9 cellular contexts compared by ENCODE assay signal in genomic region chr15:29102911-29103824, GRCh38.
DNase-seq lines count a peak whose midpoint lies in the region; ATAC-seq and TF ChIP-seq lines count a peak whose summit lies in the region.
"Had no signal": no experiment of that assay in that cellular context is flagged by ENCODE, and none has a peak within 500 bp of the region (broad histone marks: within the 10 kb centered on the region; RNA-seq: fewer than 3 reads in every experiment).

No MANE protein-coding gene starts in this region.

- H3K4me3 ChIP-seq in mammary epithelial cell (replicated peaks in 1 of 3; ENCODE audit: insufficient read depth in 1 of 3, low read depth in 2 of 3, low read length in 3 of 3) (peak overlapping the region in 1 of 3 experiments; percentile 30), urinary bladder (ENCODE audit: low read depth, low read length) (peak overlapping the region; percentile 24)

- intact Hi-C loops in mammary epithelial cell (cut with micrococcal nuclease) = no loop called here

- no peak for DNase-seq in activated naive CD4-positive, alpha-beta T cell treated with anti-CD3 and anti-CD28 coated beads, Interleukin-2, amount 50 U/mL, for 16 hours
- DNase-seq in mammary epithelial cell (no peak), left lobe of liver (ENCODE audit: low spot score) (no peak), nephron progenitor cell (no peak), GF-D8 (lab: John Stamatoyannopoulos, UW) (no peak)

- H3K36me3 Mint-ChIP-seq in activated naive CD4-positive, alpha-beta T cell treated with anti-CD3 and anti-CD28 coated beads, Interleukin-2, amount 50 U/mL, for 24 hours = peaks cover 2% of the 10 kb centered on the region
- peaks cover 29% of the 10 kb centered on the region for H3K36me3 Mint-ChIP-seq in nephron progenitor cell (ENCODE audit: low read depth)

- H3K4me3 Mint-ChIP-seq in activated naive CD4-positive, alpha-beta T cell treated with anti-CD3 and anti-CD28 coated beads, Interleukin-2, amount 50 U/mL, for 24 hours = peak overlapping the region; percentile 23
- H3K4me3 Mint-ChIP-seq in nephron progenitor cell = no peak overlapping the region

- no peaks in the 10 kb centered on the region for H3K27me3 ChIP-seq in mammary epithelial cell (ENCODE audit: insufficient read depth, low read length)

- no peak overlapping the region for H3K27ac ChIP-seq in mammary epithelial cell (ENCODE audit: insufficient read depth, low read depth, low read length)
- H3K27ac ChIP-seq in urinary bladder (ENCODE audit: low read depth) = no peak overlapping the region
- H3K27ac ChIP-seq: VCaP had no signal

- CTCF ChIA-PET in mammary epithelial cell (lab: Charles Lee; ENCODE audit: low non-redundant PET) = interaction anchor here (0.5 kb wide), 1 partner anchor 149 kb away, joined by 10 read pairs; no protein-coding TSS in a partner anchor

- no peak overlapping the region for H3K27ac Mint-ChIP-seq in activated naive CD4-positive, alpha-beta T cell treated with anti-CD3 and anti-CD28 coated beads, Interleukin-2, amount 50 U/mL, for 24 hours
- no peak overlapping the region for H3K27ac Mint-ChIP-seq in nephron progenitor cell

- H3K4me1 Mint-ChIP-seq in activated naive CD4-positive, alpha-beta T cell treated with anti-CD3 and anti-CD28 coated beads, Interleukin-2, amount 50 U/mL, for 24 hours = peaks cover 5% of the 10 kb centered on the region
- H3K4me1 Mint-ChIP-seq in nephron progenitor cell = peaks cover 4% of the 10 kb centered on the region

- WGBS in mammary epithelial cell (ENCODE audit: low coverage, missing lambda C conversion rate) = 73% methylated on average over 18 of the region's 52 CpGs
- WGBS in urinary bladder = 35% methylated on average over 52 of the region's 52 CpGs

- dilution Hi-C loops in mammary epithelial cell (cut with HindIII; ENCODE audit: low sequenced_read_pairs) = no loop called here

- H3K4me2 ChIP-seq in mammary epithelial cell (ENCODE audit: insufficient read depth, low read depth, low read length) = peak overlapping the region; percentile 42

- no peaks in the 10 kb centered on the region for H3K4me1 ChIP-seq in mammary epithelial cell (ENCODE audit: insufficient read depth, low read length)
- no peaks in the 10 kb centered on the region for H3K4me1 ChIP-seq in urinary bladder (ENCODE audit: insufficient read depth)

- peak; percentile 13 for ATAC-seq in left lobe of liver
- no peak for ATAC-seq in HG03565 (IDR thresholded peaks at IDR 0.05; ENCODE audit: unreplicated experiment)

- no peaks in the 10 kb centered on the region for H3K79me2 ChIP-seq in mammary epithelial cell (ENCODE audit: insufficient read depth, low read length)

- no peaks in the 10 kb centered on the region for H3K9me3 Mint-ChIP-seq in activated naive CD4-positive, alpha-beta T cell treated with anti-CD3 and anti-CD28 coated beads, Interleukin-2, amount 50 U/mL, for 24 hours
- H3K9me3 Mint-ChIP-seq in nephron progenitor cell = no peaks in the 10 kb centered on the region

- no peaks in the 10 kb centered on the region for H3K27me3 Mint-ChIP-seq in activated naive CD4-positive, alpha-beta T cell treated with anti-CD3 and anti-CD28 coated beads, Interleukin-2, amount 50 U/mL, for 24 hours
- no peaks in the 10 kb centered on the region for H3K27me3 Mint-ChIP-seq in nephron progenitor cell (ENCODE audit: low read depth, poor library complexity)

- peak overlapping the region; percentile 26 for H2AFZ ChIP-seq in mammary epithelial cell (ENCODE audit: low read depth, low read length)

- no peak overlapping the region for H3K9ac ChIP-seq in mammary epithelial cell (ENCODE audit: insufficient read depth, low read length)

- H3K9me3 ChIP-seq in mammary epithelial cell (replicated peaks; ENCODE audit: insufficient read depth, low read length) = peaks cover 41% of the 10 kb centered on the region

- H3K36me3 ChIP-seq in mammary epithelial cell (ENCODE audit: insufficient read depth, low read length) = no peaks in the 10 kb centered on the region
- H3K36me3 ChIP-seq in urinary bladder (ENCODE audit: insufficient read depth) = no peaks in the 10 kb centered on the region

- in situ Hi-C loops in mammary epithelial cell (cut with MboI; ENCODE audit: low sequenced_read_pairs in 2 of 2) = no loop called here

- BruUV-seq in mammary epithelial cell (replicated peaks; lab: Mats Ljungman, UMichigan) = no TSS peak

- TF ChIP-seq CTCF in mammary epithelial cell (conservative IDR thresholded peaks at IDR 0.05 in 1 of 2, IDR thresholded peaks at IDR 0.05 in 1 of 2; ENCODE audit: extremely low read depth in 1 of 2, insufficient read depth in 1 of 2, low read depth in 1 of 2, low read length in 2 of 2) (no peak), nephron progenitor cell (IDR thresholded peaks at IDR 0.05) (no peak)

- H4K20me1 ChIP-seq in mammary epithelial cell (ENCODE audit: insufficient read depth, low read length) = no peaks in the 10 kb centered on the region
